ENCODE assay signal across 1 cellular context in the genomic region with DNA sequence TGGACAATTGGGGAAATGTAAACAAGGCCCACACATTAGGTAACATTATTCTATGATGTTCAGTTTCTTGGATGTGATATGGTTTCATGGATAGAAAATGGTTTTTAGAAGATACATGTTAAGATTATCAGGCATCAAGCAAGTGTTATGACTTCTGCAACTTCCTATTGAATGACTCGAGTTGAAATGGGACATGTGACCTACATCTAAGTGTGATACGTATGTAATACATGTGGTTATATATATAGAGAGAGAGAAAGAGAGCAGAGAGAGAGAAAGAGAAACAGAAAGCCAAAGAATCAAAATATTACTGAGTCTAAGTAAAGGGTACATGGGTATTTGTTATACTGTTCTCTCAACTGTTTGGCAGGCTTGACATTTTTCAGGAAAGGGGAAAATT.
TF ChIP-seq lines count a peak whose summit lies in the region.

No MANE protein-coding gene starts in this region.

TF ChIP-seq in SK-N-SH, 30 proteins besides CTCF, POLR2A, EP300 and RAD21 (continued from another document):
- TF ChIP-seq, protein P1, sequence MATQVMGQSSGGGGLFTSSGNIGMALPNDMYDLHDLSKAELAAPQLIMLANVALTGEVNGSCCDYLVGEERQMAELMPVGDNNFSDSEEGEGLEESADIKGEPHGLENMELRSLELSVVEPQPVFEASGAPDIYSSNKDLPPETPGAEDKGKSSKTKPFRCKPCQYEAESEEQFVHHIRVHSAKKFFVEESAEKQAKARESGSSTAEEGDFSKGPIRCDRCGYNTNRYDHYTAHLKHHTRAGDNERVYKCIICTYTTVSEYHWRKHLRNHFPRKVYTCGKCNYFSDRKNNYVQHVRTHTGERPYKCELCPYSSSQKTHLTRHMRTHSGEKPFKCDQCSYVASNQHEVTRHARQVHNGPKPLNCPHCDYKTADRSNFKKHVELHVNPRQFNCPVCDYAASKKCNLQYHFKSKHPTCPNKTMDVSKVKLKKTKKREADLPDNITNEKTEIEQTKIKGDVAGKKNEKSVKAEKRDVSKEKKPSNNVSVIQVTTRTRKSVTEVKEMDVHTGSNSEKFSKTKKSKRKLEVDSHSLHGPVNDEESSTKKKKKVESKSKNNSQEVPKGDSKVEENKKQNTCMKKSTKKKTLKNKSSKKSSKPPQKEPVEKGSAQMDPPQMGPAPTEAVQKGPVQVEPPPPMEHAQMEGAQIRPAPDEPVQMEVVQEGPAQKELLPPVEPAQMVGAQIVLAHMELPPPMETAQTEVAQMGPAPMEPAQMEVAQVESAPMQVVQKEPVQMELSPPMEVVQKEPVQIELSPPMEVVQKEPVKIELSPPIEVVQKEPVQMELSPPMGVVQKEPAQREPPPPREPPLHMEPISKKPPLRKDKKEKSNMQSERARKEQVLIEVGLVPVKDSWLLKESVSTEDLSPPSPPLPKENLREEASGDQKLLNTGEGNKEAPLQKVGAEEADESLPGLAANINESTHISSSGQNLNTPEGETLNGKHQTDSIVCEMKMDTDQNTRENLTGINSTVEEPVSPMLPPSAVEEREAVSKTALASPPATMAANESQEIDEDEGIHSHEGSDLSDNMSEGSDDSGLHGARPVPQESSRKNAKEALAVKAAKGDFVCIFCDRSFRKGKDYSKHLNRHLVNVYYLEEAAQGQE (IDR thresholded peaks at IDR 0.05; ENCODE audit: low read depth, low read length): no peak
- TF ChIP-seq EZH2phosphoT487 (IDR thresholded peaks at IDR 0.05; ENCODE audit: borderline replicate concordance, low read depth) (no peak), SMC3 (IDR thresholded peaks at IDR 0.05; ENCODE audit: low read depth, low read length) (no peak), RCOR1 (IDR thresholded peaks at IDR 0.05; ENCODE audit: low read length) (no peak), RXRA (IDR thresholded peaks at IDR 0.05; ENCODE audit: borderline replicate concordance, low read depth) (no peak)
- TF ChIP-seq, protein P2, sequence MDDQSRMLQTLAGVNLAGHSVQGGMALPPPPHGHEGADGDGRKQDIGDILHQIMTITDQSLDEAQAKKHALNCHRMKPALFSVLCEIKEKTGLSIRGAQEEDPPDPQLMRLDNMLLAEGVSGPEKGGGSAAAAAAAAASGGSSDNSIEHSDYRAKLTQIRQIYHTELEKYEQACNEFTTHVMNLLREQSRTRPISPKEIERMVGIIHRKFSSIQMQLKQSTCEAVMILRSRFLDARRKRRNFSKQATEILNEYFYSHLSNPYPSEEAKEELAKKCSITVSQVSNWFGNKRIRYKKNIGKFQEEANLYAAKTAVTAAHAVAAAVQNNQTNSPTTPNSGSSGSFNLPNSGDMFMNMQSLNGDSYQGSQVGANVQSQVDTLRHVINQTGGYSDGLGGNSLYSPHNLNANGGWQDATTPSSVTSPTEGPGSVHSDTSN (IDR thresholded peaks at IDR 0.05): no peak
